14 cellular contexts compared by ENCODE assay signal in genomic region chr6:169847141-169847674, GRCh38.
"Had no signal": no experiment of that assay in that cellular context is flagged by ENCODE, and none has a peak within 500 bp of the region (broad histone marks: within the 10 kb centered on the region; RNA-seq: fewer than 3 reads in every experiment).

No MANE protein-coding gene starts in this region.

- H3K4me1 Mint-ChIP-seq: activated naive CD8-positive, alpha-beta T cell treated with anti-CD3 and anti-CD28 coated beads, Interleukin-2, amount 10 ng/mL, durations not matched to agents 7 days and 5 days; natural killer cell had no signal

- H3K27ac Mint-ChIP-seq: activated naive CD8-positive, alpha-beta T cell treated with anti-CD3 and anti-CD28 coated beads, Interleukin-2, amount 10 ng/mL, durations not matched to agents 7 days and 5 days; activated T-helper 1 cell treated with anti-CD3 and anti-CD28 coated beads, Interleukin-12 subunit alpha, Interleukin-12 subunit beta, Interleukin-2, Interleukin-4 antibody, amounts not matched to agents 30 ng/mL and 10 ng/mL and 1 ng/mL, durations not matched to agents 14 hours and 24 hours and 36 hours; effector memory CD8-positive, alpha-beta T cell; natural killer cell had no signal

- ATAC-seq: effector memory CD8-positive, alpha-beta T cell; lower lobe of right lung; natural killer cell; psoas muscle had no signal

- H3K9me3 Mint-ChIP-seq: activated naive CD8-positive, alpha-beta T cell treated with anti-CD3 and anti-CD28 coated beads, Interleukin-2, amount 10 ng/mL, durations not matched to agents 7 days and 5 days; activated T-helper 1 cell treated with anti-CD3 and anti-CD28 coated beads, Interleukin-12 subunit alpha, Interleukin-12 subunit beta, Interleukin-2, Interleukin-4 antibody, amounts not matched to agents 30 ng/mL and 10 ng/mL and 1 ng/mL, durations not matched to agents 14 hours and 24 hours and 36 hours; effector memory CD8-positive, alpha-beta T cell; natural killer cell had no signal

- H3K36me3 Mint-ChIP-seq: activated naive CD8-positive, alpha-beta T cell treated with anti-CD3 and anti-CD28 coated beads, Interleukin-2, amount 10 ng/mL, durations not matched to agents 7 days and 5 days; natural killer cell had no signal

- H3K4me3 Mint-ChIP-seq: activated naive CD8-positive, alpha-beta T cell treated with anti-CD3 and anti-CD28 coated beads, Interleukin-2, amount 10 ng/mL, durations not matched to agents 7 days and 5 days; activated T-helper 1 cell treated with anti-CD3 and anti-CD28 coated beads, Interleukin-12 subunit alpha, Interleukin-12 subunit beta, Interleukin-2, Interleukin-4 antibody, amounts not matched to agents 30 ng/mL and 10 ng/mL and 1 ng/mL, durations not matched to agents 14 hours and 24 hours and 36 hours; effector memory CD8-positive, alpha-beta T cell; natural killer cell had no signal

- DNase-seq: activated CD4-positive, alpha-beta T cell treated with anti-CD3 and anti-CD28 coated beads, Interleukin-2, amount 50 U/mL, for 48 hours; activated naive CD4-positive, alpha-beta T cell; activated naive CD8-positive, alpha-beta T cell treated with anti-CD3 and anti-CD28 coated beads, Interleukin-2, amount 10 ng/mL, durations not matched to agents 7 days and 5 days; amygdala; effector memory CD8-positive, alpha-beta T cell; lower lobe of right lung; natural killer cell; psoas muscle; stimulated activated naive CD4-positive, alpha-beta T cell treated with Interleukin-2 at 50 U/mL for 16 hours; substantia nigra; SW 1271; T-helper 2 cell; WERI-Rb-1 had no signal
